1 cellular context compared by ENCODE assay signal in the genomic region with DNA sequence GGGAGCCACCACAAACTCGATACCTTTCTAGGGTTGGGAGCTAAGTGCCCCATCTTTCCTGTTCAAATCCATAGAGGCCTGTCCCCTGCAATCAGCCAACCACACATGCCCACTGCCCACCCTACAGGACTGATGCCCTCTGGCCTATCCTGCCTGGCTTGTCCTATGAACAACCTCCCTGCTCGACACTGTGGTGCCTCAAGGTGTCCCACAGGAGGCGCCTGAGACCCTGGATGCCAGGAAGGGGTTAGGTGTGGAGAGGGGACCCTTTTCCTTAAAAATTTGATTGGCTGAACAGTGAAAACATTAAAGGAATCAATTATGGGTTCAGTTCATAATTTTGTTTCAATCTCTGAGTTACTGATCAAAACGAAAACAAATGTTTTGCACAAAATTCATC.
TF ChIP-seq lines count a peak whose summit lies in the region.

No MANE protein-coding gene starts in this region.

TF ChIP-seq in WTC11, 78 proteins besides CTCF, POLR2A, EP300 and RAD21 (continued from another document):
- TF ChIP-seq, protein P1, sequence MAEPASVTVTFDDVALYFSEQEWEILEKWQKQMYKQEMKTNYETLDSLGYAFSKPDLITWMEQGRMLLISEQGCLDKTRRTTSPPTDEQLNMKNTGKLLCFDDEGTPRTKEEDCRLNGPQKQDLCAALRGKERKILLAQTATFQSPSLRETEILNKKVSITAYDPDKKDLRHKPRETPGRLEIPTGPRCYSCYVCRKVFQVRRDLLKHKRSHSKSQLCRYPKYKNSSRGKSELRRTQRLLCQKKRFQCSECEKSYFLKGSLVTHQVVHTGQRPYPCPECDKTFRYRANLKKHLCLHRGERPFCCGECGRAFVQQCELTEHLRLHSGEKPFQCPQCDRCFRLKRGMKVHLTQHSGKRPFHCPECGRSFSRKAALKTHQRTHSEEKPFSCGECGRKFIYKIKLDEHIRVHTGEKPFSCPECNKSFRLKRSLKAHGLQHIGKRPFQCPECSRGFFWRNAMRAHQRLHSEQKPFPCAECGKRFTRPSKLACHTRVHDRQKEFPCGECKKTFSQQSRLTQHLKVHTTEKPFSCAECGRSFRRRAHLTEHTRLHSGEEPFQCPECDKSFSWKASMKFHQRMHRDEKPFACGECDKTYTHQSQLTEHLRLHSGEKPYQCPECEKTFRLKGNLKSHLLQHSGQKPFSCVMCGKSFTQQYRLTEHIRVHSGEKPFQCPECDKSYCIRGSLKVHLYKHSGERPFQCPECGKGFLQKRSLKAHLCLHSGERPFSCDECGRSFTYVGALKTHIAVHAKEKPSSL (CRISPR knock-in tag; conservative IDR thresholded peaks at IDR 0.05): no peak
- TF ChIP-seq JAZF1 (CRISPR knock-in tag; IDR thresholded peaks at IDR 0.05) (no peak), FOXJ3 (CRISPR knock-in tag; IDR thresholded peaks at IDR 0.05; ENCODE audit: borderline replicate concordance) (no peak), ZNF219 (CRISPR knock-in tag; IDR thresholded peaks at IDR 0.05; ENCODE audit: borderline replicate concordance) (no peak), ZNF317 (CRISPR knock-in tag; IDR thresholded peaks at IDR 0.05; ENCODE audit: borderline replicate concordance, low read depth) (no peak), SMAD3 (CRISPR knock-in tag; IDR thresholded peaks at IDR 0.05; ENCODE audit: borderline replicate concordance) (no peak), KAT7 (CRISPR knock-in tag; IDR thresholded peaks at IDR 0.05; ENCODE audit: borderline replicate concordance) (no peak), TEAD1 (CRISPR knock-in tag; IDR thresholded peaks at IDR 0.05) (no peak), RORB (CRISPR knock-in tag; IDR thresholded peaks at IDR 0.05) (no peak), HMGA2 (CRISPR knock-in tag; IDR thresholded peaks at IDR 0.05) (no peak), NFATC4 (CRISPR knock-in tag; IDR thresholded peaks at IDR 0.05) (no peak), ERG (CRISPR knock-in tag; IDR thresholded peaks at IDR 0.05) (no peak)
- TF ChIP-seq, protein P2, sequence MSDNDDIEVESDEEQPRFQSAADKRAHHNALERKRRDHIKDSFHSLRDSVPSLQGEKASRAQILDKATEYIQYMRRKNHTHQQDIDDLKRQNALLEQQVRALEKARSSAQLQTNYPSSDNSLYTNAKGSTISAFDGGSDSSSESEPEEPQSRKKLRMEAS (CRISPR knock-in tag; IDR thresholded peaks at IDR 0.05): no peak
TF ChIP-seq in WTC11: peak in this region for 0.
